In the genomic region with DNA sequence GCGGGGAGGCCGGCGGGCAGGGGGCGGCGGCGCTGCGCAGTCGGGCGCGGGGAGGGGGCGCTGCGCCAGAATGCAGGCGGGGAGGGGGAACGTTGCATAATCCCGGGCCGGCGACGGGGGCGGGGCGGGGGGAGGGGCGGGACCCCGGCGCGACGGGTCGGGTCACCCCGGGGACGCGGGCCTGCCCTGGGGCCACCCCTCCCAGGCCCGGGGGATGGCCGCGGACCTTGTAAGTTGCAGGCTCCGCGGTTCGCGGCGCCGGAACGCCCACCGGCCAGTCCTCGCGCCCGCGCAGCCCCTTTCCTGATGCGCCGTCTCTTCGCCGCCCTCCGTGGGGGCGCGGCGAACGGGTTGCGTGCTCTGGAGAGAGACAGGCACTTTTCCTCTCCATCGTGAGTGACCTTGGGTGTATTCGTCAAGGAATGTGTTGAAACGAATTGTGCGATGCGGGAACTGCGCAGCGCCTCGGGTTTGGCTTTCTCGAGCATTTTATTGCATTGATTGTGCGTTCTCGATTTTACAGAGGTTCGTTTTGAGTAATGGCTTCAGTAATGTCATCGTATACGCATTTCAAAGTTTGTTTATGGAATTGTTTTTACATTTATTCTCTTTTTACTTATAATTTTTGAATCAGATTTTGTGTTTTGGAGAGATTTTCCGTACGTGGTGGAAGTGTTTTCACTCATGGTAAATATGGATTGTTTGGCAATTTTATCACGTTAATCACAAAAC, we compare ENCODE assay signal across 9 cellular contexts. TPM values are rescaled to one million over a fixed set of nuclear protein-coding genes. Genes with fewer than 3 reads are reported as not detected.
DNase-seq lines count a peak whose midpoint lies in the region; ATAC-seq, FAIRE-seq and TF ChIP-seq lines count a peak whose summit lies in the region.
"Had no signal": no experiment of that assay in that cellular context is flagged by ENCODE, and none has a peak within 500 bp of the region (broad histone marks: within the 10 kb centered on the region; RNA-seq: fewer than 3 reads in every experiment).

No MANE protein-coding gene starts in this region.

- H3K27ac ChIP-seq in HepG2 (ENCODE audit: extremely low read length, insufficient read depth, low read length), result peak overlapping the region; percentile 78

- no peak for TF ChIP-seq EP300 in HepG2 (IDR thresholded peaks at IDR 0.05; ENCODE audit: low read depth in 2 of 2, low read length in 2 of 2)
- no peak for TF ChIP-seq EP300 in HepG2 (CRISPR knock-in tag; IDR thresholded peaks at IDR 0.05; ENCODE audit: borderline replicate concordance)

- H3K9ac ChIP-seq in HepG2 (ENCODE audit: insufficient read depth, low read depth, low read length), result peak overlapping the region; percentile 80

- peak overlapping the region; percentile 74 for H3K4me2 ChIP-seq in HepG2 (ENCODE audit: low read depth, low read length)

- intact Hi-C loops in HepG2 (cut with micrococcal nuclease; ENCODE audit: unreplicated experiment), result no loop called here

- H3K9me3 ChIP-seq in HepG2 (ENCODE audit: low read length), result no peaks in the 10 kb centered on the region

- BruUV-seq in HepG2 (replicated peaks; lab: Mats Ljungman, UMichigan), result no TSS peak

- H3K4me3 ChIP-seq in HepG2 (replicated peaks in 1 of 3; ENCODE audit: insufficient read depth in 1 of 3, low read depth in 2 of 3, low read length in 3 of 3), result peak overlapping the region; percentile 90 to 96 (median 94)

- FAIRE-seq in HepG2 (lab: Jason Lieb, UNC), result no peak
- FAIRE-seq: GM18507 had no signal

- no peaks in the 10 kb centered on the region for H3K36me3 ChIP-seq in HepG2 (replicated peaks in 1 of 2; ENCODE audit: control insufficient read depth in 1 of 2, insufficient read depth in 2 of 2, low read length in 2 of 2)

- DNase-seq in SIG-M5 treated with dmso at 0.1 percent for 504 hours (lab: John Stamatoyannopoulos, UW; ENCODE audit: unreplicated experiment) (peak; percentile 66), SIG-M5 (lab: John Stamatoyannopoulos, UW) (no peak), NCI-H1417 (lab: John Stamatoyannopoulos, UW) (peak; percentile 34 to 90 (median 87)), dermis blood vessel endothelial cell (peak; percentile 75), HepG2 (ENCODE audit: low spot score) (peak; percentile 66)
- peak; percentile 17 for DNase-seq in activated CD4-positive, alpha-beta T cell treated with anti-CD3 and anti-CD28 coated beads for 1 hour
- peak; percentile 7 to 27 (median 8) for DNase-seq in stimulated activated CD4-positive, alpha-beta T cell treated with anti-CD3 and anti-CD28 coated beads, TNF-alpha, amount 100 ng/mL, for 24 hours (ENCODE audit: low read depth in 3 of 3)

- H3K79me2 ChIP-seq in HepG2 (ENCODE audit: insufficient read depth, low read length), result peaks cover 44% of the 10 kb centered on the region

- peak in 1 of 2 experiments; percentile 44; a peak in 2 of 4 replicates for TF ChIP-seq POLR2A in HepG2 (IDR thresholded peaks at IDR 0.05; ENCODE audit: insufficient read depth in 1 of 2, low read depth in 2 of 2, low read length in 2 of 2)

- H3K27me3 ChIP-seq in HepG2 (ENCODE audit: control insufficient read depth in 1 of 2, insufficient read depth in 2 of 2, low read length in 2 of 2), result no peaks in the 10 kb centered on the region; a peak in 1 of 5 replicates

- 4% methylated on average over 11 of the region's 71 CpGs for WGBS in HepG2 (ENCODE audit: low lambda C conversion rate)

- CTCF ChIA-PET in HepG2 (lab: Yijun Ruan, JAX; ENCODE audit: low intra/inter-chr PET ratio, low total read pairs), result no interaction called here

- no peak for TF ChIP-seq RAD21 in HepG2 (CRISPR knock-in tag; IDR thresholded peaks at IDR 0.05)

- TF ChIP-seq CTCF in HepG2 (CRISPR knock-in tag; IDR thresholded peaks at IDR 0.05), result no peak; the same call in 1 of the 2 replicates

- peaks cover 6% of the 10 kb centered on the region; the same call in 1 of the 2 replicates for H4K20me1 ChIP-seq in HepG2 (ENCODE audit: insufficient read depth, low read length)

- in situ Hi-C loops in HepG2 (cut with HindIII; ENCODE audit: extremely low pct_ligation_motif_present, low pct_unique_long_range_greater_than_20kb), result no loop called here

- POLR2A ChIA-PET in HepG2 (lab: Yijun Ruan, JAX), result no interaction called here

- ATAC-seq in HG02798 (IDR thresholded peaks at IDR 0.05; ENCODE audit: poor library complexity, unreplicated experiment) (peak; percentile 24), HepG2 (peak; percentile 78)

- H2AFZ ChIP-seq in HepG2 (ENCODE audit: low read length), result no peak overlapping the region

- H3K4me1 ChIP-seq in HepG2 (ENCODE audit: insufficient read depth, low read length), result peaks cover 23% of the 10 kb centered on the region

TF ChIP-seq in HepG2, 621 proteins besides CTCF, POLR2A, EP300 and RAD21 (continues in another document):
- TF ChIP-seq ZNF207 (IDR thresholded peaks at IDR 0.05; ENCODE audit: borderline replicate concordance), result no peak
- TF ChIP-seq GABPB1 (CRISPR knock-in tag; IDR thresholded peaks at IDR 0.05), result peak; percentile 62; the same call in 1 of the 2 replicates
- no peak for TF ChIP-seq CC2D1A (CRISPR knock-in tag; IDR thresholded peaks at IDR 0.05)
- TF ChIP-seq YEATS4 (CRISPR knock-in tag; IDR thresholded peaks at IDR 0.05; ENCODE audit: borderline replicate concordance), result no peak; the same call in 1 of the 2 replicates
- TF ChIP-seq FOXJ3 (CRISPR knock-in tag; IDR thresholded peaks at IDR 0.05; ENCODE audit: borderline replicate concordance), result no peak

RNA-seq across cellular contexts. Expression of a gene that starts 0.8 kb away (rescaled TPM):
- total RNA-seq in dermis blood vessel endothelial cell, result 72.0 and 79.0 TPM in 2 replicates
- 24.3 and 38.4 TPM in 2 replicates for total RNA-seq in HepG2 (2016; rRNA removed; fragmentation: Illumina TruSeq; extraction: Trizol)
- 12.5 and 14.0 TPM in 2 replicates for total RNA-seq in HepG2 (2016; cell fraction: cytosol; rRNA removed; fragmentation: Illumina TruSeq; extraction: Trizol; ENCODE audit: low read depth)
- 24.5 and 35.0 TPM in 2 replicates for total RNA-seq in HepG2 (2016; cell fraction: insoluble cytoplasmic fraction; rRNA removed; fragmentation: Illumina TruSeq; extraction: Trizol)
- 28.2 and 28.5 TPM in 2 replicates for total RNA-seq in HepG2 (2016; cell fraction: membrane; rRNA removed; fragmentation: Illumina TruSeq; extraction: Trizol)
- total RNA-seq in HepG2 (2016; cell fraction: nucleus; rRNA removed; fragmentation: Illumina TruSeq; extraction: Trizol), result 19.6 and 24.3 TPM in 2 replicates
- 17.9 and 20.0 TPM in 2 replicates for polyA plus RNA-seq in HepG2 (2011; rRNA removed)
- polyA plus RNA-seq in HepG2 (2011; cell fraction: cytosol; rRNA removed), result 9.8 and 17.5 TPM in 2 replicates
- 15.1 and 18.4 TPM in 2 replicates for polyA plus RNA-seq in HepG2 (2011; cell fraction: nucleus; rRNA removed)
- 18.2 and 18.8 TPM in 2 replicates for polyA plus RNA-seq in HepG2 (2012)
- 2.3 and 2.7 TPM in 2 replicates for polyA plus RNA-seq in HepG2 (2016; cell fraction: cytosol; fragmentation: Illumina TruSeq; extraction: Trizol; ENCODE audit: low read depth)
- polyA plus RNA-seq in HepG2 (2016; cell fraction: insoluble cytoplasmic fraction; fragmentation: Illumina TruSeq; extraction: Trizol; ENCODE audit: low read depth), result 33.7 and 34.5 TPM in 2 replicates
- 13.0 and 14.7 TPM in 2 replicates for polyA plus RNA-seq in HepG2 (2016; cell fraction: membrane; fragmentation: Illumina TruSeq; extraction: Trizol; ENCODE audit: low read depth)
- polyA plus RNA-seq in HepG2 (2016; cell fraction: nucleus; fragmentation: Illumina TruSeq; extraction: Trizol; ENCODE audit: insufficient read depth, low read depth), result 27.7 and 31.7 TPM in 2 replicates
- polyA minus RNA-seq in HepG2 (2011; rRNA and poly(A)+ RNA removed; ENCODE audit: low replicate concordance), result 20.1 and 42.8 TPM in 2 replicates
- 17.2 and 17.5 TPM in 2 replicates for polyA minus RNA-seq in HepG2 (2011; cell fraction: cytosol; rRNA and poly(A)+ RNA removed)
- polyA minus RNA-seq in HepG2 (2011; cell fraction: nucleus; rRNA and poly(A)+ RNA removed), result 21.2 and 23.7 TPM in 2 replicates
